8 cellular contexts compared by ENCODE assay signal in the genomic region with DNA sequence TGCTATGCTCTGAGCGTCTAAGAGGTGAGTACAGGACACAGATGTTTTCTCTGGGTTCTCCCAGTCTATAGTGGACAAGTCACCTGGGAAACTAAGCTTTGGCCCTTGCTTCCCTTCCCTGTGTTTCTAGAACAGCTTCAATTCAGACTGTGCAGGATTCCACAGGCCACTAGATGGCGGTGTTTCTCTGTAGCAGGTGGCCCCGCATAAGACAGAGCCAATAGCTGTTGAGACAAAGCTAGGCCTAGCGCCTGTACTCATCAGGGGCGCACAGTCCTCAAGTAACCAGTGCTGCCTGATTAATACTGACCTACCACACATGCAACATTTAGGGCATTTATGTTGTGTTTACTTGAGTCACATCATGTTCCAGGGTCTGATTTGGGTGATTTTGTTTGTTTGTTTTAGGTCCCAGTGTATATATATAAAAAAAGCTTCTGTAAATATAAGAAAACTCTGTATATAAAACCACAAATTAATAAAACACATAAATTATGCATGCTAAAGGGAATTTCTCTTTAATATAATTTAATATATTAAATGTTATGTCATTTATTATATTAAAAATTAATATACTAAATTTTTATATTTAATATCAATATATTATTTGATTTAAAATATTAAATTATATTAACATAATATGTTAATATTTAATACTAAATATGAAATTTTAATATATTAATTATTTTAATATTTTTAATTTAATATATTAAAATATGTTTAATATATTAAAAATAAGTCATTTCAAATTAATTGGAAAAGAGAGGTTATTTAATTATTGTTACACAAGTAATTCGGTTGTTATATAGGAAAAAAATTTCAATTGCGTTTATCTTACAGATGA.
DNase-seq lines count a peak whose midpoint lies in the region; FAIRE-seq and TF ChIP-seq lines count a peak whose summit lies in the region.

No MANE protein-coding gene starts in this region.

- H3K79me2 ChIP-seq in fibroblast of lung (ENCODE audit: control insufficient read depth, insufficient read depth, low read length), result no peaks in the 10 kb centered on the region

- H3K9me3 ChIP-seq in Peyer's patch (no peaks in the 10 kb centered on the region), fibroblast of lung (ENCODE audit: control insufficient read depth, insufficient read depth, low read depth, low read length) (no peaks in the 10 kb centered on the region), stomach (no peaks in the 10 kb centered on the region)

- no peak overlapping the region for H3K4me3 Mint-ChIP-seq in activated T-cell treated with anti-CD3 and anti-CD28 coated beads, Interleukin-2, amount 50 U/mL, for 24 hours
- H3K4me3 Mint-ChIP-seq in neural crest cell, result no peak overlapping the region

- no peaks in the 10 kb centered on the region for H3K9me3 Mint-ChIP-seq in activated T-cell treated with anti-CD3 and anti-CD28 coated beads, Interleukin-2, amount 50 U/mL, for 24 hours
- no peaks in the 10 kb centered on the region for H3K9me3 Mint-ChIP-seq in neural crest cell

- WGBS in stomach, 5 donors, result 26 to 30% (median 26%) methylated on average over 7 of the region's 7 CpGs

- H3K27me3 ChIP-seq in H7 (ENCODE audit: control insufficient read depth, insufficient read depth, low read length), result no peaks in the 10 kb centered on the region
- no peaks in the 10 kb centered on the region for H3K27me3 ChIP-seq in Peyer's patch
- H3K27me3 ChIP-seq in fibroblast of lung (ENCODE audit: control insufficient read depth, insufficient read depth, low read length), result no peaks in the 10 kb centered on the region
- peaks cover 0 to 8% (median 0%) of the 10 kb centered on the region in 3 donors for H3K27me3 ChIP-seq in stomach

- H3K36me3 ChIP-seq in H7 (replicated peaks; ENCODE audit: control insufficient read depth, insufficient read depth, low read length), result no peaks in the 10 kb centered on the region
- no peaks in the 10 kb centered on the region for H3K36me3 ChIP-seq in Peyer's patch
- H3K36me3 ChIP-seq in fibroblast of lung (ENCODE audit: control insufficient read depth, insufficient read depth, low read length), result no peaks in the 10 kb centered on the region
- no peaks in the 10 kb centered on the region for H3K36me3 ChIP-seq in stomach

- no peak for TF ChIP-seq POLR2A in Peyer's patch (IDR thresholded peaks at IDR 0.05)
- TF ChIP-seq POLR2A in stomach (IDR thresholded peaks at IDR 0.05), result no peak

- H3K4me1 ChIP-seq in Peyer's patch, result no peaks in the 10 kb centered on the region
- peaks cover under 1% of the 10 kb centered on the region for H3K4me1 ChIP-seq in fibroblast of lung (ENCODE audit: control insufficient read depth, extremely low read depth, insufficient read depth, low read length)
- H3K4me1 ChIP-seq in stomach, result peaks cover 0 to 8% (median 3%) of the 10 kb centered on the region in 4 donors

- no peak overlapping the region for H3K27ac ChIP-seq in Peyer's patch
- no peak overlapping the region for H3K27ac ChIP-seq in fibroblast of lung (ENCODE audit: insufficient read depth, low read length)
- no peak overlapping the region for H3K27ac ChIP-seq in stomach

- no peaks in the 10 kb centered on the region for H4K20me1 ChIP-seq in fibroblast of lung (ENCODE audit: control insufficient read depth, extremely low read depth, insufficient read depth, low read length)

- H3K36me3 Mint-ChIP-seq in activated T-cell treated with anti-CD3 and anti-CD28 coated beads, Interleukin-2, amount 50 U/mL, for 24 hours (ENCODE audit: low read depth), result no peaks in the 10 kb centered on the region
- H3K36me3 Mint-ChIP-seq in neural crest cell (ENCODE audit: low read depth), result no peaks in the 10 kb centered on the region

- intact Hi-C loops in stomach (cut with DNase I; ENCODE audit: low total_unique reads), result loop anchor here (10.0 kb wide), 2 partner anchors 223 to 363 kb away; no protein-coding TSS in a partner anchor

- FAIRE-seq in G401.6 (lab: Jason Lieb, UNC), result peak; percentile 98

- H3K27me3 Mint-ChIP-seq in activated T-cell treated with anti-CD3 and anti-CD28 coated beads, Interleukin-2, amount 50 U/mL, for 24 hours, result peaks cover 50% of the 10 kb centered on the region
- no peaks in the 10 kb centered on the region for H3K27me3 Mint-ChIP-seq in neural crest cell (ENCODE audit: low read depth)

- H3K4me1 Mint-ChIP-seq in activated T-cell treated with anti-CD3 and anti-CD28 coated beads, Interleukin-2, amount 50 U/mL, for 24 hours (ENCODE audit: low read depth), result no peaks in the 10 kb centered on the region
- peaks cover 4% of the 10 kb centered on the region for H3K4me1 Mint-ChIP-seq in neural crest cell

- H2AFZ ChIP-seq in fibroblast of lung (ENCODE audit: low read length), result no peak overlapping the region

- no peak for TF ChIP-seq EP300 in stomach (IDR thresholded peaks at IDR 0.05)

- H3K9ac ChIP-seq in fibroblast of lung (ENCODE audit: insufficient read depth, low read length), result no peak overlapping the region

- no peak overlapping the region for H3K27ac Mint-ChIP-seq in activated T-cell treated with anti-CD3 and anti-CD28 coated beads, Interleukin-2, amount 50 U/mL, for 24 hours
- H3K27ac Mint-ChIP-seq in neural crest cell (ENCODE audit: unreplicated experiment), result peak overlapping the region; percentile 20

- no peak overlapping the region for H3K4me3 ChIP-seq in H7 (ENCODE audit: insufficient read depth, low read depth, low read length)
- no peak overlapping the region for H3K4me3 ChIP-seq in Peyer's patch
- no peak overlapping the region for H3K4me3 ChIP-seq in fibroblast of lung (replicated peaks in 1 of 4; ENCODE audit: control extremely low read depth in 1 of 4, insufficient read depth in 1 of 4, low read depth in 3 of 4, low read length in 4 of 4)
- no peak overlapping the region for H3K4me3 ChIP-seq in stomach

- DNase-seq in H7 (peak; percentile 85), LoVo (ENCODE audit: low spot score) (peak; percentile 91), Peyer's patch (peak; percentile 66 to 93 (median 71)), fibroblast of lung (ENCODE audit: low read depth in 2 of 2) (peak; percentile 85 to 94), neural crest cell (ENCODE audit: low read depth, low spot score) (peak; percentile 91), stomach (peak; percentile 92)
- DNase-seq in activated T-cell treated with anti-CD3 and anti-CD28 coated beads, Interleukin-2, amount 50 U/mL, for 24 hours, result peak; percentile 83

- TF ChIP-seq CTCF in Peyer's patch (IDR thresholded peaks at IDR 0.05), result peak; percentile 42 to 94 (median 88)
- TF ChIP-seq CTCF in fibroblast of lung (conservative IDR thresholded peaks at IDR 0.05 in 1 of 2, IDR thresholded peaks at IDR 0.05 in 1 of 2; ENCODE audit: low read depth in 1 of 2, low read length in 2 of 2), result peak; percentile 96 to 99
- peak; percentile 98 for TF ChIP-seq CTCF in neural crest cell (conservative IDR thresholded peaks at IDR 0.05)
- TF ChIP-seq CTCF in stomach (IDR thresholded peaks at IDR 0.05), result peak in 5 of 7 experiments; percentile 88 to 95 (median 91)

- H3K4me2 ChIP-seq in fibroblast of lung (ENCODE audit: extremely low read depth, insufficient read depth, low read length), result no peak overlapping the region
